ENCODE assay signal across 17 cellular contexts in genomic region chr5:93681432-93681831, GRCh38. TPM values are rescaled to one million over a fixed set of nuclear protein-coding genes. Genes with fewer than 3 reads are reported as not detected.
DNase-seq lines count a peak whose midpoint lies in the region; ATAC-seq, FAIRE-seq and TF ChIP-seq lines count a peak whose summit lies in the region.
"Had no signal": no experiment of that assay in that cellular context is flagged by ENCODE, and none has a peak within 500 bp of the region (broad histone marks: within the 10 kb centered on the region; RNA-seq: fewer than 3 reads in every experiment).

No MANE protein-coding gene starts in this region.

- 0 out of 3 replicates have a peak, but pooled peaks have one; percentile 29 for ATAC-seq in HepG2
- ATAC-seq in right lobe of liver: no peak
- peak; percentile 15 for ATAC-seq in foreskin keratinocyte
- ATAC-seq in activated CD8-positive, alpha-beta T cell treated with anti-CD3 and anti-CD28 coated beads, Interleukin-2, amount 10 ng/mL, durations not matched to agents 7 days and 5 days: no peak
- no peak for ATAC-seq in activated T-cell treated with anti-CD3 and anti-CD28 coated beads, Interleukin-2, amount 50 U/mL, for 4 hours
- ATAC-seq: esophagus mucosa had no signal

- BruUV-seq in HepG2 (replicated peaks; lab: Mats Ljungman, UMichigan): no TSS peak

- H4K20me1 ChIP-seq in HepG2 (ENCODE audit: insufficient read depth, low read length) (no peaks in the 10 kb centered on the region), SU-DHL-6 (ENCODE audit: low read depth, low read length) (no peaks in the 10 kb centered on the region)

- H2AFZ ChIP-seq in HepG2 (ENCODE audit: low read length) (no peak overlapping the region), SU-DHL-6 (ENCODE audit: low read depth, low read length, severe bottlenecking) (no peak overlapping the region)

- no peaks in the 10 kb centered on the region for H3K9me3 Mint-ChIP-seq in activated CD8-positive, alpha-beta T cell treated with anti-CD3 and anti-CD28 coated beads, Interleukin-2, amount 10 ng/mL, durations not matched to agents 7 days and 5 days (ENCODE audit: insufficient read depth)
- H3K9me3 Mint-ChIP-seq in activated T-cell treated with anti-CD3 and anti-CD28 coated beads, Interleukin-2, amount 50 U/mL, for 4 hours: no peaks in the 10 kb centered on the region

- no peak overlapping the region for H3K4me3 Mint-ChIP-seq in activated CD8-positive, alpha-beta T cell treated with anti-CD3 and anti-CD28 coated beads, Interleukin-2, amount 10 ng/mL, durations not matched to agents 7 days and 5 days
- H3K4me3 Mint-ChIP-seq in activated T-cell treated with anti-CD3 and anti-CD28 coated beads, Interleukin-2, amount 50 U/mL, for 4 hours: no peak overlapping the region

- H3K4me2 ChIP-seq in HepG2 (ENCODE audit: low read depth, low read length): no peak overlapping the region
- H3K4me2 ChIP-seq in SU-DHL-6 (ENCODE audit: low read depth, low read length, poor library complexity, severe bottlenecking): no peak overlapping the region

- TF ChIP-seq POLR2A in HepG2 (IDR thresholded peaks at IDR 0.05; ENCODE audit: insufficient read depth in 1 of 2, low read depth in 2 of 2, low read length in 2 of 2) (no peak), right lobe of liver (IDR thresholded peaks at IDR 0.05) (no peak), uterus (IDR thresholded peaks at IDR 0.05) (no peak)

- H3K27ac ChIP-seq in HepG2 (ENCODE audit: extremely low read length, insufficient read depth, low read length) (no peak overlapping the region), right lobe of liver (no peak overlapping the region), SU-DHL-6 (ENCODE audit: low read depth, low read length) (no peak overlapping the region), foreskin keratinocyte (no peak overlapping the region), uterus (no peak overlapping the region)
- H3K27ac ChIP-seq: upper lobe of left lung had no signal

- H3K36me3 Mint-ChIP-seq in activated CD8-positive, alpha-beta T cell treated with anti-CD3 and anti-CD28 coated beads, Interleukin-2, amount 10 ng/mL, durations not matched to agents 7 days and 5 days (ENCODE audit: low read depth): no peaks in the 10 kb centered on the region
- H3K36me3 Mint-ChIP-seq in activated T-cell treated with anti-CD3 and anti-CD28 coated beads, Interleukin-2, amount 50 U/mL, for 4 hours (ENCODE audit: insufficient read depth): peaks cover 21% of the 10 kb centered on the region

- H3K9me2 ChIP-seq in SU-DHL-6 (replicated peaks; ENCODE audit: insufficient read depth, low read length): no peaks in the 10 kb centered on the region

- H3K36me3 ChIP-seq in HepG2 (replicated peaks in 1 of 2; ENCODE audit: control insufficient read depth in 1 of 2, insufficient read depth in 2 of 2, low read length in 2 of 2) (no peaks in the 10 kb centered on the region), right lobe of liver (no peaks in the 10 kb centered on the region), SU-DHL-6 (ENCODE audit: low read length) (no peaks in the 10 kb centered on the region), uterus (no peaks in the 10 kb centered on the region)
- H3K36me3 ChIP-seq: upper lobe of left lung had no signal

- H3K27ac Mint-ChIP-seq in activated CD8-positive, alpha-beta T cell treated with anti-CD3 and anti-CD28 coated beads, Interleukin-2, amount 10 ng/mL, durations not matched to agents 7 days and 5 days: no peak overlapping the region

- H3K4me3 ChIP-seq in HepG2 (replicated peaks in 1 of 3; ENCODE audit: insufficient read depth in 1 of 3, low read depth in 2 of 3, low read length in 3 of 3): no peak overlapping the region
- no peak overlapping the region for H3K4me3 ChIP-seq in right lobe of liver
- H3K4me3 ChIP-seq in SU-DHL-6 (ENCODE audit: insufficient read depth, low read length, poor library complexity, severe bottlenecking): no peak overlapping the region
- no peak overlapping the region for H3K4me3 ChIP-seq in uterus
- H3K4me3 ChIP-seq: upper lobe of left lung had no signal

- no peaks in the 10 kb centered on the region for H3K27me3 Mint-ChIP-seq in activated CD8-positive, alpha-beta T cell treated with anti-CD3 and anti-CD28 coated beads, Interleukin-2, amount 10 ng/mL, durations not matched to agents 7 days and 5 days (ENCODE audit: low read depth)
- H3K27me3 Mint-ChIP-seq in activated T-cell treated with anti-CD3 and anti-CD28 coated beads, Interleukin-2, amount 50 U/mL, for 4 hours (ENCODE audit: low read depth): no peaks in the 10 kb centered on the region

- no peak for DNase-seq in HepG2 (ENCODE audit: low spot score)
- no peak for DNase-seq in right lobe of liver
- no peak for DNase-seq in foreskin keratinocyte
- DNase-seq in activated CD8-positive, alpha-beta T cell treated with anti-CD3 and anti-CD28 coated beads, Interleukin-2, amount 10 ng/mL, durations not matched to agents 7 days and 5 days: no peak
- no peak for DNase-seq in uterus
- no peak for DNase-seq in kidney glomerular epithelial cell (lab: John Stamatoyannopoulos, UW)
- DNase-seq in activated T-cell treated with anti-CD3 and anti-CD28 coated beads, Interleukin-2, amount 50 U/mL, for 4 hours: no peak
- DNase-seq: activated CD4-positive, alpha-beta T cell treated with anti-CD3 and anti-CD28 coated beads, Interleukin-2, amount 50 U/mL, for 48 hours; activated effector memory CD4-positive, alpha-beta T cell treated with Interleukin-2 at 50 U/mL for 16 hours; central memory CD4-positive, alpha-beta T cell; NCI-H2171 treated with DMSO at 0.1 percent for 48 hours; posterior cingulate gyrus; stimulated activated CD4-positive, alpha-beta T cell treated with anti-CD3 and anti-CD28 coated beads, Interleukin-2, amount 100 ng/mL, for 24 hours; upper lobe of left lung had no signal

- TF ChIP-seq EP300 in HepG2 (IDR thresholded peaks at IDR 0.05; ENCODE audit: low read depth in 2 of 2, low read length in 2 of 2): no peak
- TF ChIP-seq EP300 in HepG2 (CRISPR knock-in tag; IDR thresholded peaks at IDR 0.05; ENCODE audit: borderline replicate concordance): no peak

- no peaks in the 10 kb centered on the region for H3K4me1 Mint-ChIP-seq in activated CD8-positive, alpha-beta T cell treated with anti-CD3 and anti-CD28 coated beads, Interleukin-2, amount 10 ng/mL, durations not matched to agents 7 days and 5 days (ENCODE audit: low read depth)
- no peaks in the 10 kb centered on the region for H3K4me1 Mint-ChIP-seq in activated T-cell treated with anti-CD3 and anti-CD28 coated beads, Interleukin-2, amount 50 U/mL, for 4 hours (ENCODE audit: low read depth)

- intact Hi-C loops in HepG2 (cut with micrococcal nuclease; ENCODE audit: unreplicated experiment) (no loop called here), right lobe of liver (cut with DNase I) (no loop called here), uterus (cut with DNase I; ENCODE audit: low total_unique reads) (no loop called here)

- peaks cover 23% of the 10 kb centered on the region for H3K4me1 ChIP-seq in HepG2 (ENCODE audit: insufficient read depth, low read length)
- H3K4me1 ChIP-seq in right lobe of liver: peaks cover 0 to 4% (median 0%) of the 10 kb centered on the region in 4 donors
- H3K4me1 ChIP-seq in foreskin keratinocyte: no peaks in the 10 kb centered on the region
- no peaks in the 10 kb centered on the region for H3K4me1 ChIP-seq in uterus

- H3K9me3 ChIP-seq in HepG2 (ENCODE audit: low read length) (no peaks in the 10 kb centered on the region), right lobe of liver (no peaks in the 10 kb centered on the region), SU-DHL-6 (ENCODE audit: insufficient read depth, low read length) (no peaks in the 10 kb centered on the region), uterus (no peaks in the 10 kb centered on the region)
- H3K9me3 ChIP-seq: upper lobe of left lung had no signal

- WGBS in HepG2 (ENCODE audit: low lambda C conversion rate): 71% methylated on average over 3 of the region's 3 CpGs
- WGBS in right lobe of liver (ENCODE audit: insufficient coverage, low coverage, low lambda C conversion rate, missing lambda C conversion rate): 85% methylated on average over 2 of the region's 3 CpGs

- TF ChIP-seq RAD21 in HepG2 (CRISPR knock-in tag; IDR thresholded peaks at IDR 0.05): no peak

- POLR2A ChIA-PET in HepG2 (lab: Yijun Ruan, JAX): no interaction called here
- POLR2A ChIA-PET in activated CD8-positive, alpha-beta T cell treated with anti-CD3 and anti-CD28 coated beads, Interleukin-2, amount 10 ng/mL, durations not matched to agents 7 days and 5 days (lab: Charles Lee): no interaction called here

- TF ChIP-seq CTCF in HepG2 (CRISPR knock-in tag; IDR thresholded peaks at IDR 0.05) (no peak), right lobe of liver (IDR thresholded peaks at IDR 0.05) (no peak), SU-DHL-6 (IDR thresholded peaks at IDR 0.05; ENCODE audit: insufficient read depth, low read length, poor library complexity, severe bottlenecking) (peak; percentile 26), foreskin keratinocyte (conservative IDR thresholded peaks at IDR 0.05) (peak; percentile 28), uterus (IDR thresholded peaks at IDR 0.05) (no peak)

- no peak overlapping the region for H3K9ac ChIP-seq in HepG2 (ENCODE audit: insufficient read depth, low read depth, low read length)
- H3K9ac ChIP-seq in SU-DHL-6 (ENCODE audit: low read length): no peak overlapping the region

- no peak for FAIRE-seq in HepG2 (lab: Jason Lieb, UNC)
- FAIRE-seq: GM18507 had no signal

- H3K27me3 ChIP-seq in HepG2 (ENCODE audit: control insufficient read depth in 1 of 2, insufficient read depth in 2 of 2, low read length in 2 of 2) (no peaks in the 10 kb centered on the region), right lobe of liver (no peaks in the 10 kb centered on the region), SU-DHL-6 (ENCODE audit: low read length) (no peaks in the 10 kb centered on the region), foreskin keratinocyte (no peaks in the 10 kb centered on the region), uterus (no peaks in the 10 kb centered on the region)
- H3K27me3 ChIP-seq: upper lobe of left lung had no signal

- CTCF ChIA-PET in HepG2 (lab: Yijun Ruan, JAX; ENCODE audit: low intra/inter-chr PET ratio, low total read pairs): no interaction called here
- CTCF ChIA-PET in activated CD8-positive, alpha-beta T cell treated with anti-CD3 and anti-CD28 coated beads, Interleukin-2, amount 10 ng/mL, durations not matched to agents 7 days and 5 days (lab: Charles Lee): interaction anchor here (0.6 kb wide), 1 partner anchor 72 kb away, joined by 3 read pairs; no protein-coding TSS in a partner anchor

- H3K79me2 ChIP-seq in HepG2 (ENCODE audit: insufficient read depth, low read length): no peaks in the 10 kb centered on the region
- no peaks in the 10 kb centered on the region for H3K79me2 ChIP-seq in SU-DHL-6 (ENCODE audit: insufficient read depth, low read length)

- no peaks in the 10 kb centered on the region for H3F3A ChIP-seq in SU-DHL-6 (ENCODE audit: insufficient read depth)

- in situ Hi-C loops in HepG2 (cut with HindIII; ENCODE audit: extremely low pct_ligation_motif_present, low pct_unique_long_range_greater_than_20kb): no loop called here

RNA-seq across cellular contexts. Expression of gene POU5F2, which starts 60.0 kb away (rescaled TPM):
- total RNA-seq in HepG2 (2016; rRNA removed; fragmentation: Illumina TruSeq; extraction: Trizol) (0.10 and 0.38 TPM in 2 replicates), right lobe of liver (1 to 10 TPM in 2 of 6 experiments, under 1 TPM in 4; 0.29 to 1.3 (median 0.52) TPM), foreskin keratinocyte (0.07 and 0.14 TPM in 2 replicates), uterus (1 to 10 TPM; 1.2 to 6.4 (median 2.6) TPM)
- total RNA-seq in HepG2 (2016; cell fraction: cytosol; rRNA removed; fragmentation: Illumina TruSeq; extraction: Trizol; ENCODE audit: low read depth): not detected in 2 replicates
- total RNA-seq in HepG2 (2016; cell fraction: insoluble cytoplasmic fraction; rRNA removed; fragmentation: Illumina TruSeq; extraction: Trizol): 0.12 and 0.35 TPM in 2 replicates
- 0.03 TPM in 1 of 2 replicates, not detected in the other for total RNA-seq in HepG2 (2016; cell fraction: membrane; rRNA removed; fragmentation: Illumina TruSeq; extraction: Trizol)
- total RNA-seq in HepG2 (2016; cell fraction: nucleus; rRNA removed; fragmentation: Illumina TruSeq; extraction: Trizol): 2.4 and 2.5 TPM in 2 replicates
- polyA plus RNA-seq in HepG2 (2011; rRNA removed) (0.09 and 0.13 TPM in 2 replicates), foreskin keratinocyte (not detected in 2 replicates)
- 0.01 TPM in 1 of 2 replicates, not detected in the other for polyA plus RNA-seq in HepG2 (2011; cell fraction: cytosol; rRNA removed)
- polyA plus RNA-seq in HepG2 (2011; cell fraction: nucleus; rRNA removed): 0.74 and 1.0 TPM in 2 replicates
- 0.04 TPM in 1 of 2 replicates, not detected in the other for polyA plus RNA-seq in HepG2 (2012)
- polyA plus RNA-seq in HepG2 (2016; cell fraction: cytosol; fragmentation: Illumina TruSeq; extraction: Trizol; ENCODE audit: low read depth): not detected in 2 replicates
- not detected in 2 replicates for polyA plus RNA-seq in HepG2 (2016; cell fraction: insoluble cytoplasmic fraction; fragmentation: Illumina TruSeq; extraction: Trizol; ENCODE audit: low read depth)
- polyA plus RNA-seq in HepG2 (2016; cell fraction: membrane; fragmentation: Illumina TruSeq; extraction: Trizol; ENCODE audit: low read depth): not detected in 2 replicates
- polyA plus RNA-seq in HepG2 (2016; cell fraction: nucleus; fragmentation: Illumina TruSeq; extraction: Trizol; ENCODE audit: insufficient read depth, low read depth): 0.11 TPM in 1 of 2 replicates, not detected in the other
- 1.6 and 1.9 TPM in 2 replicates for polyA minus RNA-seq in HepG2 (2011; rRNA and poly(A)+ RNA removed; ENCODE audit: low replicate concordance)
- 0.09 and 0.10 TPM in 2 replicates for polyA minus RNA-seq in HepG2 (2011; cell fraction: cytosol; rRNA and poly(A)+ RNA removed)
- 17.4 and 20.1 TPM in 2 replicates for polyA minus RNA-seq in HepG2 (2011; cell fraction: nucleus; rRNA and poly(A)+ RNA removed)
- 1 to 10 TPM; 1.1 TPM for total RNA-seq in activated CD8-positive, alpha-beta T cell treated with anti-CD3 and anti-CD28 coated beads, Interleukin-2, amount 10 ng/mL, durations not matched to agents 7 days and 5 days
- total RNA-seq in activated T-cell treated with anti-CD3 and anti-CD28 coated beads, Interleukin-2, amount 50 U/mL, for 4 hours: under 1 TPM; 0.27 to 0.30 (median 0.29) TPM

Comparison
In these comparisons a context has a peak if more than half of its experiments do, and no peak if none do; other contexts are left out.
1. ATAC-seq: peak in HepG2 (single experiment) and foreskin keratinocyte (single experiment); none in right lobe of liver (0 of 4), activated CD8-positive, alpha-beta T cell treated with anti-CD3 and anti-CD28 coated beads, Interleukin-2, amount 10 ng/mL, durations not matched to agents 7 days and 5 days (single experiment) and activated T-cell treated with anti-CD3 and anti-CD28 coated beads, Interleukin-2, amount 50 U/mL, for 4 hours (0 of 2).
2. CTCF ChIP-seq: peak in SU-DHL-6 (single experiment) and foreskin keratinocyte (single experiment); none in HepG2 (single experiment), right lobe of liver (0 of 4) and uterus (0 of 4).